Comparison of ENCODE assay signal across 14 cellular contexts in the genomic region with DNA sequence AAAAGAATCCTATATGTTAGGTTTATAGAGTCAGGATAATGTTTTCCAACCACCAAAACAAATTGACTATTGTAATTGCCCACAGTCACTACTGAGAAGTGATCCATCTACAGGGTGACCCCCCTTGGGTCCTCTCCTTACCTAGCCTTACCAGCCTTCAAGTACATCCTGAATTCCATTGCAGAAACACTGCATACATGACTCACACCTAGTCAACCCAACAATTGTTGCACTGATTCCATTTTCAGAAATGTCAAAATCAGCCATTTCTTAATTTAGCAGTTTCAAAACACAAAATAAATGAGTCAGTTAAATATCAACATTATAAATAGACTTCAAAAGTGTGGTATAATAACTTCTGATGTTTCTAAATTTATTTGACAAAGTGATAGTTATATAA.
"Had no signal": no experiment of that assay in that cellular context is flagged by ENCODE, and none has a peak within 500 bp of the region (broad histone marks: within the 10 kb centered on the region; RNA-seq: fewer than 3 reads in every experiment).

No MANE protein-coding gene starts in this region.

- H3K27me3 ChIP-seq: cardiac muscle cell had no signal

- H3K36me3 Mint-ChIP-seq: activated naive CD8-positive, alpha-beta T cell treated with anti-CD3 and anti-CD28 coated beads for 36 hours had no signal

- H3K27ac ChIP-seq: cardiac muscle cell, epithelial cell of prostate had no signal

- FAIRE-seq: colon, urothelium cell line had no signal

- DNase-seq: activated CD4-positive, alpha-beta T cell treated with anti-CD3 and anti-CD28 coated beads for 36 hours; activated CD8-positive, alpha-beta memory T cell treated with anti-CD3 and anti-CD28 coated beads, Interleukin-2, amount 50 U/mL, for 4 hours; activated CD8-positive, alpha-beta T cell treated with anti-CD3 and anti-CD28 coated beads for 36 hours; activated gamma-delta T cell treated with Interleukin-2 at 50 U/mL for 16 hours; activated naive CD8-positive, alpha-beta T cell treated with anti-CD3 and anti-CD28 coated beads for 36 hours; activated T-cell treated with anti-CD3 and anti-CD28 coated beads, Interleukin-2, amount 50 U/mL, for 72 hours; aorta; islet precursor cell; stimulated activated CD4-positive, alpha-beta T cell treated with anti-CD3 and anti-CD28 coated beads, Interleukin-4, amount 100 ng/mL, for 1 hour had no signal

- H3K9me3 Mint-ChIP-seq: activated CD8-positive, alpha-beta T cell treated with anti-CD3 and anti-CD28 coated beads for 36 hours; activated naive CD8-positive, alpha-beta T cell treated with anti-CD3 and anti-CD28 coated beads for 36 hours; neural crest cell had no signal

- H3K27me3 Mint-ChIP-seq: activated CD8-positive, alpha-beta T cell treated with anti-CD3 and anti-CD28 coated beads for 36 hours had no signal

- ATAC-seq: activated CD4-positive, alpha-beta T cell treated with anti-CD3 and anti-CD28 coated beads for 36 hours; activated CD8-positive, alpha-beta T cell treated with anti-CD3 and anti-CD28 coated beads for 36 hours; activated T-cell treated with anti-CD3 and anti-CD28 coated beads, Interleukin-2, amount 50 U/mL, for 72 hours had no signal

- H3K4me3 ChIP-seq: cardiac muscle cell had no signal

- H3K4me1 Mint-ChIP-seq: neural crest cell had no signal

- H3K36me3 ChIP-seq: cardiac muscle cell had no signal

- H3K4me3 Mint-ChIP-seq: activated CD4-positive, alpha-beta T cell treated with anti-CD3 and anti-CD28 coated beads for 36 hours; activated CD8-positive, alpha-beta T cell treated with anti-CD3 and anti-CD28 coated beads for 36 hours; activated naive CD8-positive, alpha-beta T cell treated with anti-CD3 and anti-CD28 coated beads for 36 hours; activated T-cell treated with anti-CD3 and anti-CD28 coated beads, Interleukin-2, amount 50 U/mL, for 72 hours; neural crest cell had no signal

- H3K27ac Mint-ChIP-seq: activated CD4-positive, alpha-beta T cell treated with anti-CD3 and anti-CD28 coated beads for 36 hours; activated CD8-positive, alpha-beta T cell treated with anti-CD3 and anti-CD28 coated beads for 36 hours; activated naive CD8-positive, alpha-beta T cell treated with anti-CD3 and anti-CD28 coated beads for 36 hours; activated T-cell treated with anti-CD3 and anti-CD28 coated beads, Interleukin-2, amount 50 U/mL, for 72 hours had no signal
